Comparison of ENCODE assay signal across 8 cellular contexts in the genomic region with DNA sequence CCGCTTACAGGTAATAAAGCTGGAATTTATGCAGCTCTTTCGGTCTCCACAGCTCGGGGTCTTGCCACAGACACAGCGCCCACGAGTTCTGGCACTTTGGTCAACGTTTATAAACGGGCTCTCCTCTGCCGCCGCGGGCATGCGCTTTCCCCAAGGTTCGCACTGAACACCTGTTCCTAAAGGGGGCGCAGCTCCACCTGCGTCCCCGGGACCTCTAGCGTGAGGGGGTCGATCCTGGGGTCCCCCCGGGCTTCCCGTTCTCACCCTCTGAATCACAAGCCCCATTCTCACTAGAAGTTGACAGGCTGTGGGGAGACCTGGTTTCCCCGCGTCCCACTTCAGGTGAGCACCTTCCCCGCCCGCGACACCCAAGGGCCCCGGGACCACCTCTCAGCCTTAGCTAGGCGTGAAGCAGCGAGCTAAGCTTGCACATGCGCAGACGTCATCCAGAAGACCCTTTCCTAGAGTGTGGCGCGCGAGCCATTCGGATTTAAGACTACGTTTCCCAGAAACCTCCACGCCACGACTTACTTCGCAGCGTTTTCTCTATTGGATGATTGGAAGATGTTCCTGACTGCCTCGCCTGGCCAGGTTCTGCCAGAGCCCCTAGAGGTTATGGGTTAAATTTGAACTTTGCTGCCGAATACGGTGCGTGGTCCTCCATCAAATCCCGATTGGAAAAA.
DNase-seq lines count a peak whose midpoint lies in the region; ATAC-seq and TF ChIP-seq lines count a peak whose summit lies in the region.

No MANE protein-coding gene starts in this region.

- peaks cover 26% of the 10 kb centered on the region for H3K4me1 ChIP-seq in OCI-LY1 (ENCODE audit: insufficient read depth, low read length, severe bottlenecking)
- no peaks in the 10 kb centered on the region for H3K4me1 ChIP-seq in HAP-1

- H3K4me3 ChIP-seq in OCI-LY1 (ENCODE audit: low read depth, low read length, poor library complexity, severe bottlenecking) = peak overlapping the region; percentile 56
- no peak overlapping the region for H3K4me3 ChIP-seq in HAP-1

- in situ Hi-C loops in HAP-1 (cut with MboI; ENCODE audit: low sequenced_read_pairs) = no loop called here

- H3K9me3 ChIP-seq in OCI-LY1 (ENCODE audit: low read length) (no peaks in the 10 kb centered on the region), HAP-1 (no peaks in the 10 kb centered on the region)

- H3K4me1 Mint-ChIP-seq in activated naive CD4-positive, alpha-beta T cell treated with anti-CD3 and anti-CD28 coated beads, Interleukin-2, amount 50 U/mL, for 24 hours = peaks cover 27% of the 10 kb centered on the region

- peak overlapping the region; percentile 20; the same call in 1 of the 2 replicates for H3K9ac ChIP-seq in OCI-LY1 (ENCODE audit: low read length)

- H2AFZ ChIP-seq in OCI-LY1 (ENCODE audit: low read length) = peak overlapping the region; percentile 5

- no peaks in the 10 kb centered on the region for H3K79me2 ChIP-seq in OCI-LY1 (ENCODE audit: insufficient read depth, low read length)

- H3K4me3 Mint-ChIP-seq in activated naive CD4-positive, alpha-beta T cell treated with anti-CD3 and anti-CD28 coated beads, Interleukin-2, amount 50 U/mL, for 24 hours = peak overlapping the region; percentile 86

- ATAC-seq in GM21423 (IDR thresholded peaks at IDR 0.05; ENCODE audit: unreplicated experiment) = peak; percentile 56

- H3F3A ChIP-seq in OCI-LY1 (ENCODE audit: insufficient read depth, low read length) = no peaks in the 10 kb centered on the region

- peak; percentile 58 for TF ChIP-seq CTCF in OCI-LY1 (IDR thresholded peaks at IDR 0.05; ENCODE audit: low read length)

- DNase-seq in DMS153 treated with DMSO at 0.1 percent for 48 hours (lab: John Stamatoyannopoulos, UW; ENCODE audit: unreplicated experiment) = peak; percentile 93
- DNase-seq in HuH-7 (ENCODE audit: low spot score) = peak; percentile 86
- DNase-seq in head of caudate nucleus = peak; percentile 53 to 90 (median 77)
- peak in 44 of 56 donors; percentile 13 to 87 (median 54) for DNase-seq in nucleus accumbens (lab: John Stamatoyannopoulos, UW)
- no peak for DNase-seq in HAP-1 (ENCODE audit: low spot score in 2 of 2)

- no peaks in the 10 kb centered on the region for H4K20me1 ChIP-seq in OCI-LY1 (ENCODE audit: insufficient read depth, low read length)

- H3K27me3 ChIP-seq in OCI-LY1 (ENCODE audit: insufficient read depth, low read length) (no peaks in the 10 kb centered on the region), HAP-1 (ENCODE audit: low read depth) (no peaks in the 10 kb centered on the region)

- peaks cover 26% of the 10 kb centered on the region for H3K27me3 Mint-ChIP-seq in activated naive CD4-positive, alpha-beta T cell treated with anti-CD3 and anti-CD28 coated beads, Interleukin-2, amount 50 U/mL, for 24 hours

- peak overlapping the region; percentile 59 for H3K27ac Mint-ChIP-seq in activated naive CD4-positive, alpha-beta T cell treated with anti-CD3 and anti-CD28 coated beads, Interleukin-2, amount 50 U/mL, for 24 hours

- H3K9me3 Mint-ChIP-seq in activated naive CD4-positive, alpha-beta T cell treated with anti-CD3 and anti-CD28 coated beads, Interleukin-2, amount 50 U/mL, for 24 hours = no peaks in the 10 kb centered on the region

- H3K36me3 ChIP-seq in OCI-LY1 (ENCODE audit: insufficient read depth, low read length) = no peaks in the 10 kb centered on the region
- no peaks in the 10 kb centered on the region for H3K36me3 ChIP-seq in HAP-1 (replicated peaks)

- peak overlapping the region; percentile 67 for H3K4me2 ChIP-seq in OCI-LY1 (ENCODE audit: low read length)

- peaks cover 2% of the 10 kb centered on the region for H3K36me3 Mint-ChIP-seq in activated naive CD4-positive, alpha-beta T cell treated with anti-CD3 and anti-CD28 coated beads, Interleukin-2, amount 50 U/mL, for 24 hours

- H3K27ac ChIP-seq in OCI-LY1 (ENCODE audit: low read depth, low read length, poor library complexity, severe bottlenecking) = no peak overlapping the region

- intact Hi-C loops in head of caudate nucleus (cut with DNase I) = no loop called here

- H3K9me2 ChIP-seq in OCI-LY1 (ENCODE audit: low read depth, low read length) = no peaks in the 10 kb centered on the region

Comparison
In these comparisons a context has a peak if more than half of its experiments do, and no peak if none do; other contexts are left out.
1. DNase-seq: peak in DMS153 treated with DMSO at 0.1 percent for 48 hours (single experiment), HuH-7 (single experiment), head of caudate nucleus (42 of 42) and nucleus accumbens (44 of 56); none in HAP-1 (0 of 2).